In genomic region chr2:197414515-197414914, GRCh38 we compare ENCODE assay signal across 1 cellular context.
TF ChIP-seq lines count a peak whose summit lies in the region.

No MANE protein-coding gene starts in this region.

TF ChIP-seq in GM23338, 12 proteins besides CTCF, POLR2A, EP300 and RAD21 (continued from another document):
- TF ChIP-seq ZNF462 (CRISPR knock-in tag; IDR thresholded peaks at IDR 0.05) (no peak), JUNB (IDR thresholded peaks at IDR 0.05; ENCODE audit: unreplicated experiment) (no peak), STAT1 (IDR thresholded peaks at IDR 0.05; ENCODE audit: unreplicated experiment) (no peak)
